Comparison of ENCODE assay signal across 8 cellular contexts in the genomic region with DNA sequence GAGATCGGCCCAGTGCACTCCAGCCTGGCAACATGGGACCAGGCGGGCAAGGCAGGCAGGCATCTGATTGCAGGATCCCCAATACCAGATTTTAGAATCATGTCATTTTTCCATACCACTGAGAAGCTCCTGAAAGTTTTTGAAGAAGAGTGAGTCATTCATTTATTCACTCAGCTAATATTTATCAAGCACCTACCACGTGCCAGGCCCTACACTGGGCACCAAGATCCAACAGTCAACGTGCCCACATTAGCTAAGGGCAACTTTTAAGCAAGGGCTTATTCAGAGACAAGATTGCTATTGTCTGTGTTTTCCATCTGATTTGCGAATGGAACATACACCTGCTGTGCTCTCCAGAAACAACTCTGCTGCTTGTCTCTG.
A peak's percentile ranks its signal among the peaks of the same experiment; 100 is the strongest.
DNase-seq lines count a peak whose midpoint lies in the region; ATAC-seq and TF ChIP-seq lines count a peak whose summit lies in the region.

No MANE protein-coding gene starts in this region.

- peaks cover 10 to 46% of the 10 kb centered on the region in 2 donors for H3K4me1 ChIP-seq in left lung

- intact Hi-C loops in activated CD8-positive, alpha-beta T cell treated with anti-CD3 and anti-CD28 coated beads for 36 hours (cut with micrococcal nuclease), result loop anchor here (2.0 to 10.0 kb wide), 3 partner anchors 184 to 482 kb away; a partner anchor contains a TSS
- intact Hi-C loops in left lung (cut with DNase I), result loop anchor here in 1 of 2 donors (5.0 kb wide), 1 partner anchor 280 kb away; no protein-coding TSS in a partner anchor

- peaks cover 65% of the 10 kb centered on the region for H3K4me1 Mint-ChIP-seq in activated T-cell treated with anti-CD3 and anti-CD28 coated beads, Interleukin-2, amount 50 U/mL, for 4 hours (ENCODE audit: low read depth)
- H3K4me1 Mint-ChIP-seq in activated CD8-positive, alpha-beta T cell treated with anti-CD3 and anti-CD28 coated beads for 36 hours (ENCODE audit: low read depth), result peaks cover 53% of the 10 kb centered on the region

- no peak overlapping the region for H3K4me3 ChIP-seq in left lung

- POLR2A ChIA-PET in activated CD8-positive, alpha-beta T cell treated with anti-CD3 and anti-CD28 coated beads for 36 hours (lab: Charles Lee), result interaction anchor here (0.7 to 3.5 kb wide), 18 partner anchors 31 to 316 kb away, joined by 3 to 30 read pairs (median 4); a partner anchor contains a TSS

- ATAC-seq in activated T-cell treated with anti-CD3 and anti-CD28 coated beads, Interleukin-2, amount 50 U/mL, for 4 hours, result no peak
- peak; percentile 4 for ATAC-seq in activated CD8-positive, alpha-beta T cell treated with anti-CD3 and anti-CD28 coated beads for 36 hours
- peak; percentile 14 for ATAC-seq in left lung
- no peak for ATAC-seq in GM19397 (IDR thresholded peaks at IDR 0.05; ENCODE audit: unreplicated experiment)

- H3K9me3 Mint-ChIP-seq in activated T-cell treated with anti-CD3 and anti-CD28 coated beads, Interleukin-2, amount 50 U/mL, for 4 hours, result no peaks in the 10 kb centered on the region
- no peaks in the 10 kb centered on the region for H3K9me3 Mint-ChIP-seq in activated CD8-positive, alpha-beta T cell treated with anti-CD3 and anti-CD28 coated beads for 36 hours

- H3K36me3 Mint-ChIP-seq in activated T-cell treated with anti-CD3 and anti-CD28 coated beads, Interleukin-2, amount 50 U/mL, for 4 hours (ENCODE audit: insufficient read depth), result no peaks in the 10 kb centered on the region
- no peaks in the 10 kb centered on the region for H3K36me3 Mint-ChIP-seq in activated CD8-positive, alpha-beta T cell treated with anti-CD3 and anti-CD28 coated beads for 36 hours (ENCODE audit: low read depth)

- no peaks in the 10 kb centered on the region for H3K27me3 Mint-ChIP-seq in activated T-cell treated with anti-CD3 and anti-CD28 coated beads, Interleukin-2, amount 50 U/mL, for 4 hours (ENCODE audit: low read depth)
- H3K27me3 Mint-ChIP-seq in activated CD8-positive, alpha-beta T cell treated with anti-CD3 and anti-CD28 coated beads for 36 hours, result no peaks in the 10 kb centered on the region

- no peaks in the 10 kb centered on the region for H3K36me3 ChIP-seq in left lung

- DNase-seq in activated T-cell treated with anti-CD3 and anti-CD28 coated beads, Interleukin-2, amount 50 U/mL, for 4 hours, result no peak
- DNase-seq in activated T-cell treated with anti-CD3 and anti-CD28 coated beads, Interleukin-2, amount 50 U/mL, for 1 hour, result no peak
- peak; percentile 42 for DNase-seq in activated CD8-positive, alpha-beta T cell treated with anti-CD3 and anti-CD28 coated beads for 36 hours
- DNase-seq in left lung, result no peak
- DNase-seq in substantia nigra (lab: John Stamatoyannopoulos, UW), result no peak
- DNase-seq in erythroblast (lab: John Stamatoyannopoulos, UW), result no peak
- no peak for DNase-seq in NCI-H226

- H3K27me3 ChIP-seq in left lung, result no peaks in the 10 kb centered on the region

- peak overlapping the region in 1 of 2 donors; percentile 62 for H3K27ac ChIP-seq in left lung
- peak overlapping the region; percentile 66 for H3K27ac ChIP-seq in substantia nigra (ENCODE audit: low read depth, low read length, poor library complexity, severe bottlenecking)

- CTCF ChIA-PET in activated CD8-positive, alpha-beta T cell treated with anti-CD3 and anti-CD28 coated beads for 36 hours (lab: Charles Lee), result interaction anchor here (0.7 to 9.2 kb wide), 53 partner anchors 9 to 628 kb away, joined by 3 to 374 read pairs (median 5); a partner anchor contains a TSS

- peak overlapping the region; percentile 95 for H3K27ac Mint-ChIP-seq in activated CD8-positive, alpha-beta T cell treated with anti-CD3 and anti-CD28 coated beads for 36 hours

- peak overlapping the region; percentile 66 for H3K4me3 Mint-ChIP-seq in activated T-cell treated with anti-CD3 and anti-CD28 coated beads, Interleukin-2, amount 50 U/mL, for 4 hours
- peak overlapping the region; percentile 61 for H3K4me3 Mint-ChIP-seq in activated CD8-positive, alpha-beta T cell treated with anti-CD3 and anti-CD28 coated beads for 36 hours

- no peaks in the 10 kb centered on the region for H3K9me3 ChIP-seq in left lung

- no peak for TF ChIP-seq POLR2A in erythroblast (IDR thresholded peaks at IDR 0.05; ENCODE audit: low read length)

- TF ChIP-seq CTCF in activated CD8-positive, alpha-beta T cell treated with anti-CD3 and anti-CD28 coated beads for 36 hours (IDR thresholded peaks at IDR 0.05), result no peak
- TF ChIP-seq CTCF in left lung (IDR thresholded peaks at IDR 0.05), result no peak

Comparison
In these comparisons a context has a peak if more than half of its experiments do, and no peak if none do; other contexts are left out.
1. ATAC-seq: peak in activated CD8-positive, alpha-beta T cell treated with anti-CD3 and anti-CD28 coated beads for 36 hours (single experiment) and left lung (single experiment); none in activated T-cell treated with anti-CD3 and anti-CD28 coated beads, Interleukin-2, amount 50 U/mL, for 4 hours (0 of 2) and GM19397 (single experiment).